8 cellular contexts compared by ENCODE assay signal in the genomic region with DNA sequence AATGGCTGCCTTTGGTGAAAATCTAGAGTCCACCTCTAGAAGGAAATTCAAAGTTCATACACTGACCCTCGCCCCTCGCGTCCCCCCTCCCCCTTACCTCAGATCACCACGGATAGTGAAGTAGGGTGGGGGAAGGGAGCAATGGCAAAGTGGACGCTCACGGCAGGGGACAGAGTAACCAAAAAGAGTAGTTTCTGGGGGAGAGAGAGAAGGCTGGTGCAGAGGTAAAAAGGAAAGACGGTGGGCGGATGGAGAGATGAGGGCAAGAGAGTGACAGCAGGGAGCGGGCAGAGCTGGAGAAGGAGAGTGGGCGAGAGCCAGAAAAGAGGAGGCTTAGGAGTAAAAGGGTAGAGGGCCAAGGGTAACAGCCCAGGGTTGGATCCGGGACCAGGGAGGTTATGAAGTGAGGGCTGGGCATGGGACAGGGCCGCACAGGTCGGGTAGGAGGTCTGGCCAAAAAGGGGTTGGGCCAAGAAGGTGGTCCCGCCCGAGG. TPM values are rescaled to one million over a fixed set of nuclear protein-coding genes. Genes with fewer than 3 reads are reported as not detected.
DNase-seq lines count a peak whose midpoint lies in the region; ATAC-seq and TF ChIP-seq lines count a peak whose summit lies in the region.

No MANE protein-coding gene starts in this region.

- H3K27ac ChIP-seq in CD4-positive, alpha-beta T cell (ENCODE audit: low read depth, low read length) = peak overlapping the region; percentile 52
- H3K27ac ChIP-seq in HEK293 (ENCODE audit: extremely low read depth, low read depth, low read length) = peak overlapping the region; percentile 28; the same call in 1 of the 2 replicates
- peak overlapping the region; percentile 18 to 94 (median 81) for H3K27ac ChIP-seq in heart left ventricle
- peak overlapping the region; percentile 81 to 93 (median 90) for H3K27ac ChIP-seq in sigmoid colon

- 0 to 2% (median 1%) methylated on average over 15 of the region's 15 CpGs for WGBS in heart left ventricle, 4 donors
- 1 to 2% methylated on average over 15 of the region's 15 CpGs for WGBS in sigmoid colon, 2 donors

- H3K27me3 ChIP-seq in CD4-positive, alpha-beta T cell (ENCODE audit: control insufficient read depth, insufficient read depth, low read length) = no peaks in the 10 kb centered on the region
- H3K27me3 ChIP-seq in heart left ventricle = no peaks in the 10 kb centered on the region
- no peaks in the 10 kb centered on the region for H3K27me3 ChIP-seq in sigmoid colon

- H3K9me3 ChIP-seq in CD4-positive, alpha-beta T cell (ENCODE audit: control insufficient read depth, low read length) = no peaks in the 10 kb centered on the region
- H3K9me3 ChIP-seq in HEK293 (ENCODE audit: control insufficient read depth, insufficient read depth, low read depth, low read length) (no peaks in the 10 kb centered on the region), heart left ventricle (no peaks in the 10 kb centered on the region), sigmoid colon (no peaks in the 10 kb centered on the region)

- peak overlapping the region; percentile 91 for H3K4me3 ChIP-seq in HEK293 (ENCODE audit: low read depth, low read length)
- H3K4me3 ChIP-seq in heart left ventricle = peak overlapping the region; percentile 37 to 90 (median 79)
- H3K4me3 ChIP-seq in sigmoid colon = peak overlapping the region; percentile 64 to 80 (median 76)

- CTCF ChIA-PET in CD4-positive, alpha-beta T cell (lab: Charles Lee) = no interaction called here
- CTCF ChIA-PET in HEK293 (lab: Yijun Ruan, JAX) = interaction anchor here (0.6 to 1.0 kb wide), 5 partner anchors 11 to 1225 kb away, joined by 3 to 4 read pairs (median 3); no protein-coding TSS in a partner anchor
- CTCF ChIA-PET in WTC11 (lab: Charles Lee) = interaction anchor here (0.5 kb wide), 1 partner anchor 220 kb away, joined by 5 read pairs; no protein-coding TSS in a partner anchor

- no peak for TF ChIP-seq CTCF in CD4-positive, alpha-beta T cell (IDR thresholded peaks at IDR 0.05)
- no peak for TF ChIP-seq CTCF in HEK293 (tag by site-specific recombination; IDR thresholded peaks at IDR 0.05)
- TF ChIP-seq CTCF in WTC11 (IDR thresholded peaks at IDR 0.05) = no peak
- TF ChIP-seq CTCF in heart left ventricle (IDR thresholded peaks at IDR 0.05) = no peak
- TF ChIP-seq CTCF in sigmoid colon (IDR thresholded peaks at IDR 0.05) = no peak

- H3K9me3 Mint-ChIP-seq in CD4-positive, alpha-beta T cell = no peaks in the 10 kb centered on the region
- no peaks in the 10 kb centered on the region for H3K9me3 Mint-ChIP-seq in WTC11

- no peak for TF ChIP-seq EP300 in sigmoid colon (IDR thresholded peaks at IDR 0.05)

- no peak for DNase-seq in CD4-positive, alpha-beta T cell
- DNase-seq in WTC11 (ENCODE audit: low spot score) = peak; percentile 12
- DNase-seq in heart left ventricle = no peak
- peak; percentile 65 for DNase-seq in sigmoid colon
- DNase-seq in glomerular visceral epithelial cell (ENCODE audit: extremely low spot score) = no peak
- DNase-seq in activated CD8-positive, alpha-beta memory T cell treated with anti-CD3 and anti-CD28 coated beads, Interleukin-2, amount 50 U/mL, for 48 hours = no peak

- no peaks in the 10 kb centered on the region; a peak in 1 of 3 replicates for H3K36me3 ChIP-seq in HEK293 (ENCODE audit: control insufficient read depth in 2 of 2, insufficient read depth in 1 of 2, low read length in 2 of 2)
- H3K36me3 ChIP-seq in heart left ventricle = no peaks in the 10 kb centered on the region
- H3K36me3 ChIP-seq in sigmoid colon = no peaks in the 10 kb centered on the region

- H3K4me1 Mint-ChIP-seq in CD4-positive, alpha-beta T cell (ENCODE audit: low read depth) = peaks cover 31% of the 10 kb centered on the region
- peaks cover 14% of the 10 kb centered on the region for H3K4me1 Mint-ChIP-seq in WTC11

- no peaks in the 10 kb centered on the region for H3K27me3 Mint-ChIP-seq in CD4-positive, alpha-beta T cell
- H3K27me3 Mint-ChIP-seq in WTC11 (ENCODE audit: low read depth) = no peaks in the 10 kb centered on the region

- peak overlapping the region; percentile 94 for H3K4me3 Mint-ChIP-seq in CD4-positive, alpha-beta T cell
- H3K4me3 Mint-ChIP-seq in WTC11 = peak overlapping the region; percentile 98

- ATAC-seq in CD4-positive, alpha-beta T cell (ENCODE audit: poor library complexity) = no peak
- no peak for ATAC-seq in WTC11
- ATAC-seq in heart left ventricle = peak in 3 of 4 donors; percentile 2 to 41 (median 21)
- ATAC-seq in HG03108 (IDR thresholded peaks at IDR 0.05; ENCODE audit: unreplicated experiment) = no peak

- H3K4me1 ChIP-seq in HEK293 (ENCODE audit: control insufficient read depth, insufficient read depth, low read length) = peaks cover 6% of the 10 kb centered on the region; the same call in 1 of the 2 replicates
- peaks cover 0 to 43% (median 20%) of the 10 kb centered on the region in 12 donors for H3K4me1 ChIP-seq in heart left ventricle
- peaks cover 0 to 27% (median 20%) of the 10 kb centered on the region in 4 donors for H3K4me1 ChIP-seq in sigmoid colon

- H3K27ac Mint-ChIP-seq in CD4-positive, alpha-beta T cell = peak overlapping the region; percentile 86
- peak overlapping the region; percentile 97 for H3K27ac Mint-ChIP-seq in WTC11

- peaks cover 12% of the 10 kb centered on the region for H3K36me3 Mint-ChIP-seq in CD4-positive, alpha-beta T cell (ENCODE audit: low read depth)
- no peaks in the 10 kb centered on the region for H3K36me3 Mint-ChIP-seq in WTC11

- intact Hi-C loops in CD4-positive, alpha-beta T cell (cut with DNase I, micrococcal nuclease) = loop anchor here (1.0 to 10.0 kb wide), 7 partner anchors 65 to 1159 kb away; partner anchors contain the start of genes BBOF1 (in 2 of the 2), ENTPD5 (in 2 of the 2), COQ6 (in 1 of the 2) and DCAF4 (in 1 of the 2)
- intact Hi-C loops in heart left ventricle (cut with DNase I) = loop anchor here in 2 of 10 donors (2.0 to 5.0 kb wide), 2 partner anchors 65 to 67 kb away; partner anchors contain the start of genes BBOF1 (in 2 of the 2) and ENTPD5 (in 2 of the 2)
- intact Hi-C loops in sigmoid colon (cut with DNase I) = loop anchor here (2.0 to 10.0 kb wide), 2 partner anchors 63 to 411 kb away; partner anchors contain the start of genes ISCA2 and NPC2

- no peak for TF ChIP-seq POLR2A in heart left ventricle (IDR thresholded peaks at IDR 0.05)
- no peak for TF ChIP-seq POLR2A in sigmoid colon (IDR thresholded peaks at IDR 0.05)

- POLR2A ChIA-PET in CD4-positive, alpha-beta T cell (lab: Charles Lee) = interaction anchor here (0.5 to 1.7 kb wide), 5 partner anchors 12 to 1043 kb away, joined by 3 to 6 read pairs (median 4); partner anchors contain the start of genes BBOF1, ENTPD5 and YLPM1
- POLR2A ChIA-PET in HEK293 (lab: Yijun Ruan, JAX) = interaction anchor here (0.6 to 1.9 kb wide), 2 partner anchors 10 to 17 kb away, joined by 3 to 6 read pairs; no protein-coding TSS in a partner anchor
- POLR2A ChIA-PET in WTC11 (lab: Charles Lee) = interaction anchor here (1.1 kb wide), 1 partner anchor 55 kb away, joined by 3 read pairs; no protein-coding TSS in a partner anchor

TF ChIP-seq in HEK293, 187 proteins besides CTCF, POLR2A, EP300 and RAD21 (continues in another document):
- TF ChIP-seq ZBTB7A (tag by site-specific recombination; IDR thresholded peaks at IDR 0.05; ENCODE audit: low read depth) (no peak), ATF2 (tag by site-specific recombination; IDR thresholded peaks at IDR 0.05; ENCODE audit: low read depth) (no peak)

TF ChIP-seq in WTC11, 78 proteins besides CTCF, POLR2A, EP300 and RAD21:
- TF ChIP-seq CBFB (CRISPR knock-in tag; IDR thresholded peaks at IDR 0.05; ENCODE audit: low read depth) = no peak
- TF ChIP-seq ZNF121 (CRISPR knock-in tag; IDR thresholded peaks at IDR 0.05) = no peak
- TF ChIP-seq HMGXB4 (CRISPR knock-in tag; IDR thresholded peaks at IDR 0.05) = 0 out of 2 replicates have a peak, but pooled peaks have one; percentile 45
- peak; percentile 49; the same call in 1 of the 2 replicates for TF ChIP-seq ZBTB21 (CRISPR knock-in tag; IDR thresholded peaks at IDR 0.05; ENCODE audit: borderline replicate concordance)
- peak; percentile 69; the same call in 1 of the 2 replicates for TF ChIP-seq NFE2L1 (CRISPR knock-in tag; IDR thresholded peaks at IDR 0.05)

RNA-seq across cellular contexts. Expression of gene ALDH6A1, which starts 0.4 kb away (rescaled TPM):
- total RNA-seq in CD4-positive, alpha-beta T cell = 1 to 10 TPM; 5.3 to 6.2 TPM
- total RNA-seq in WTC11 (2021) (21.6 to 32.1 TPM (median 30.6 TPM) in 3 replicates), heart left ventricle (100 to 1,000 TPM in 1 of 9 donors, 10 to 100 TPM in 8; 39.0 to 103 (median 71.3) TPM), sigmoid colon (10 to 100 TPM; 19.9 to 33.5 (median 30.6) TPM)
- polyA plus RNA-seq in heart left ventricle (10 to 100 TPM; 16.5 to 30.8 TPM), sigmoid colon (10 to 100 TPM in 2 of 3 donors, 1 to 10 TPM in 1; 9.6 to 16.9 (median 10.9) TPM)

RNA-seq across cellular contexts. Expression of gene LIN52, which starts 0.9 kb away (rescaled TPM):
- total RNA-seq in CD4-positive, alpha-beta T cell = 1 to 10 TPM; 5.4 to 6.8 TPM
- 8.8 to 10.6 TPM (median 10.3 TPM) in 3 replicates for total RNA-seq in WTC11 (2021)
- total RNA-seq in heart left ventricle = 10 to 100 TPM in 3 of 9 donors, 1 to 10 TPM in 6; 4.2 to 14.5 (median 8.9) TPM
- 10 to 100 TPM in 1 of 2 donors, 1 to 10 TPM in 1; 5.4 to 11.8 TPM for polyA plus RNA-seq in heart left ventricle
- 10 to 100 TPM in 2 of 4 donors, 1 to 10 TPM in 2; 9.1 to 11.1 (median 10.3) TPM for total RNA-seq in sigmoid colon
- polyA plus RNA-seq in sigmoid colon = 1 to 10 TPM; 3.7 to 6.0 (median 4.2) TPM

Comparison
In these comparisons a context has a peak if more than half of its experiments do, and no peak if none do; other contexts are left out.
1. ATAC-seq: peak in heart left ventricle (3 of 4); none in CD4-positive, alpha-beta T cell (single experiment), WTC11 (single experiment) and HG03108 (single experiment).
2. DNase-seq: peak in WTC11 (single experiment) and sigmoid colon (single experiment); none in CD4-positive, alpha-beta T cell (0 of 10), heart left ventricle (0 of 5), glomerular visceral epithelial cell (single experiment) and activated CD8-positive, alpha-beta memory T cell treated with anti-CD3 and anti-CD28 coated beads, Interleukin-2, amount 50 U/mL, for 48 hours (single experiment).
3. H3K27ac ChIP-seq: peak in every context shown above with its lines; median percentile 90 in sigmoid colon; 81 in heart left ventricle; 52 in CD4-positive, alpha-beta T cell; 28 in HEK293.
4. Peak in every context shown above with its lines, with median percentiles within 50 percentile points of each other: H3K4me3 ChIP-seq.